Comparison of ENCODE assay signal across 1 cellular context in genomic region chr9:93198117-93198838, GRCh38.
TF ChIP-seq lines count a peak whose summit lies in the region.

No MANE protein-coding gene starts in this region.

TF ChIP-seq in GM12878, 131 proteins besides CTCF, POLR2A, EP300 and RAD21:
- no peak for TF ChIP-seq IRF5 (IDR thresholded peaks at IDR 0.05; ENCODE audit: borderline replicate concordance)
- TF ChIP-seq BMI1 (IDR thresholded peaks at IDR 0.05; ENCODE audit: borderline replicate concordance), result no peak
- no peak for TF ChIP-seq PBX3 (IDR thresholded peaks at IDR 0.05; ENCODE audit: insufficient replicate concordance, low read depth, low read length)
- no peak for TF ChIP-seq FOXK2 (IDR thresholded peaks at IDR 0.05)
- TF ChIP-seq SREBF2 (IDR thresholded peaks at IDR 0.05; ENCODE audit: low read length), result no peak
- no peak for TF ChIP-seq ZNF384 (IDR thresholded peaks at IDR 0.05; ENCODE audit: borderline replicate concordance, low read depth, low read length)
- TF ChIP-seq WRNIP1 (IDR thresholded peaks at IDR 0.05; ENCODE audit: borderline replicate concordance, low read depth, low read length), result no peak
- TF ChIP-seq SMAD5 (IDR thresholded peaks at IDR 0.05; ENCODE audit: low read depth), result no peak
- TF ChIP-seq USF2 (IDR thresholded peaks at IDR 0.05; ENCODE audit: borderline replicate concordance, low read depth, low read length), result no peak
- TF ChIP-seq KAT2A (conservative IDR thresholded peaks at IDR 0.05; ENCODE audit: control insufficient read depth, low read depth, low read length), result no peak
- no peak for TF ChIP-seq MYC (IDR thresholded peaks at IDR 0.05; ENCODE audit: insufficient read depth, insufficient read length, insufficient replicate concordance, low read length, severe bottlenecking)
- TF ChIP-seq CEBPZ (IDR thresholded peaks at IDR 0.05; ENCODE audit: low read depth, low read length), result no peak
